21 cellular contexts compared by ENCODE assay signal in the genomic region with DNA sequence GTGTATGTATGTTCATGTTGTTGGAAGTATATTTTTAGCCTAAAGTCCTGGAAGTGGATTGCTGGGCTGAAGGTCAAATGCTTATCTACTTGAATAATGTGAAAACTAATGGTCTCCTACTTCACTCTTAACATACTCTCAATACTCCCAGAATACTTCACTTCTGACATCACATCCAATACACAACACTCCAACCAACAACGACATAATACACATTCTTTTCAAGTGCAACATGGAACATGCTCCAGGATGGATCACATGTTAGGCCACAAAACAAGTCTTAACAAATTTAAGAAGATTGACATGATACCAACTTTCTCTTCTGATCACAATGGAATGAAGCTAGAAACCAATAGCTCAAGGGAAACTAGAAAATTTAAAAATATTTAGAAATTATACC.
"Had no signal": no experiment of that assay in that cellular context is flagged by ENCODE, and none has a peak within 500 bp of the region (broad histone marks: within the 10 kb centered on the region; RNA-seq: fewer than 3 reads in every experiment).

No MANE protein-coding gene starts in this region.

- H3K27me3 ChIP-seq: ovary, sigmoid colon, stomach, thyroid gland had no signal

- H3K9me3 ChIP-seq: lower lobe of right lung, ovary, psoas muscle, sigmoid colon, stomach, thyroid gland had no signal

- ATAC-seq: effector memory CD8-positive, alpha-beta T cell; esophagus mucosa; left ventricle myocardium superior; lower lobe of right lung; natural killer cell; psoas muscle; right cardiac atrium; stimulated activated effector memory CD8-positive, alpha-beta T cell treated with anti-CD3 and anti-CD28 coated beads, Interleukin-12 subunit alpha, Interleukin-12 subunit beta, amount 100 ng/mL, for 72 hours had no signal

- H3K4me1 ChIP-seq: lower lobe of right lung, psoas muscle, sigmoid colon, stomach, thyroid gland had no signal

- H3K27ac ChIP-seq: lower lobe of right lung, ovary, psoas muscle, sigmoid colon, stomach, thyroid gland had no signal

- H3K36me3 ChIP-seq: lower lobe of right lung, ovary, sigmoid colon, stomach, thyroid gland had no signal

- H3K4me3 ChIP-seq: lower lobe of right lung, ovary, psoas muscle, sigmoid colon, stomach, thyroid gland had no signal

- DNase-seq: cerebellar nuclear complex; cortex of kidney; effector memory CD8-positive, alpha-beta T cell; foreskin melanocyte; head of caudate nucleus; left ventricle myocardium superior; lower lobe of right lung; natural killer cell; occipital lobe; ovary; posterior cingulate gyrus; psoas muscle; right cardiac atrium; sigmoid colon; stimulated activated CD4-positive, alpha-beta T cell treated with anti-CD3 and anti-CD28 coated beads, Interleukin-2, amount 100 ng/mL, for 24 hours; stimulated activated CD4-positive, alpha-beta T cell treated with anti-CD3 and anti-CD28 coated beads, Interleukin-4, amount 100 ng/mL, for 24 hours; stimulated activated naive CD4-positive, alpha-beta T cell treated with Interleukin-2 at 50 U/mL for 16 hours; stomach; thyroid gland had no signal
